ENCODE assay signal across 34 cellular contexts in genomic region chr3:172198428-172198827, GRCh38.
"Had no signal": no experiment of that assay in that cellular context is flagged by ENCODE, and none has a peak within 500 bp of the region (broad histone marks: within the 10 kb centered on the region; RNA-seq: fewer than 3 reads in every experiment).

No MANE protein-coding gene starts in this region.

- H3K4me2 ChIP-seq: KMS-11, SK-N-SH had no signal

- ATAC-seq: activated CD8-positive, alpha-beta T cell treated with anti-CD3 and anti-CD28 coated beads for 36 hours; activated T-cell treated with anti-CD3 and anti-CD28 coated beads, Interleukin-2, amount 50 U/mL, for 72 hours; activated T-helper 17 cell treated with anti-CD3 and anti-CD28 coated beads, Interleukin-2, amount 50 U/mL, for 72 hours; PC-3 had no signal

- H3K9me3 Mint-ChIP-seq: activated CD4-positive, alpha-beta T cell treated with anti-CD3 and anti-CD28 coated beads, Interleukin-2, amount 10 ng/mL, durations not matched to agents 24 days and 14 days; activated T-helper 17 cell treated with anti-CD3 and anti-CD28 coated beads, Interleukin-2, amount 50 U/mL, for 72 hours; T-helper 1 cell treated with Interleukin-12 subunit alpha and Interleukin-12 subunit beta and Interleukin-4 antibody, amounts not matched to agents 30 μg/mL and 1 μg/mL, for 36 hours had no signal

- H3K27me3 ChIP-seq: ascending aorta, cardiac muscle cell, Peyer's patch, SJSA1 had no signal

- H3K4me1 ChIP-seq: Peyer's patch had no signal

- H3K36me3 ChIP-seq: ascending aorta, cardiac muscle cell, Peyer's patch had no signal

- DNase-seq: activated CD4-positive, alpha-beta T cell treated with anti-CD3 and anti-CD28 coated beads, Interleukin-2, amount 10 ng/mL, durations not matched to agents 24 days and 14 days; activated CD4-positive, alpha-beta T cell treated with anti-CD3 and anti-CD28 coated beads, Interleukin-2, amount 50 U/mL, for 4 hours; activated CD8-positive, alpha-beta T cell treated with anti-CD3 and anti-CD28 coated beads for 36 hours; activated effector memory CD4-positive, alpha-beta T cell treated with anti-CD3 and anti-CD28 coated beads, Interleukin-2, amount 50 U/mL, for 16 hours; activated naive CD4-positive, alpha-beta T cell; activated naive CD4-positive, alpha-beta T cell treated with anti-CD3 and anti-CD28 coated beads, Interleukin-2, amount 50 U/mL, for 16 hours; activated naive CD8-positive, alpha-beta T cell treated with anti-CD3 and anti-CD28 coated beads for 36 hours; activated T-cell treated with anti-CD3 and anti-CD28 coated beads, Interleukin-2, amount 50 U/mL, for 1 hour; activated T-cell treated with anti-CD3 and anti-CD28 coated beads, Interleukin-2, amount 50 U/mL, for 72 hours; amniotic stem cell; MM.1S; MV-4-11; NCI-H1092; NCI-H1436 treated with DMSO at 0.1 percent for 48 hours; NCI-H1694 treated with DMSO at 0.1 percent for 48 hours; NCI-H2029; NCI-H2107; NCI-H2171; NCI-H510A; NCI-H526; NCI-H748 treated with DMSO at 0.1 percent for 48 hours; NK-92 treated with Interleukin-12 subunit alpha and Interleukin-12 subunit beta, amount 100 ng/mL, for 24 hours; PC-3; Peyer's patch; RPMI8226; SHP77 treated with DMSO at 0.1 percent for 48 hours; SK-N-SH had no signal

- H3K4me3 Mint-ChIP-seq: activated CD4-positive, alpha-beta T cell treated with anti-CD3 and anti-CD28 coated beads, Interleukin-2, amount 10 ng/mL, durations not matched to agents 24 days and 14 days; activated CD8-positive, alpha-beta T cell treated with anti-CD3 and anti-CD28 coated beads for 36 hours; activated naive CD8-positive, alpha-beta T cell treated with anti-CD3 and anti-CD28 coated beads for 36 hours; activated T-cell treated with anti-CD3 and anti-CD28 coated beads, Interleukin-2, amount 50 U/mL, for 72 hours; activated T-helper 17 cell treated with anti-CD3 and anti-CD28 coated beads, Interleukin-2, amount 50 U/mL, for 72 hours; T-helper 1 cell treated with Interleukin-12 subunit alpha and Interleukin-12 subunit beta and Interleukin-4 antibody, amounts not matched to agents 30 μg/mL and 1 μg/mL, for 36 hours; T-helper 2 cell treated with Interferon-gamma antibody and Interleukin-4, amounts not matched to agents 5 μg/mL and 100 μg/mL, for 36 hours had no signal

- H3K27me3 Mint-ChIP-seq: activated CD4-positive, alpha-beta T cell treated with anti-CD3 and anti-CD28 coated beads, Interleukin-2, amount 10 ng/mL, durations not matched to agents 24 days and 14 days; activated CD8-positive, alpha-beta T cell treated with anti-CD3 and anti-CD28 coated beads for 36 hours; activated naive CD8-positive, alpha-beta T cell treated with anti-CD3 and anti-CD28 coated beads for 36 hours; activated T-helper 17 cell treated with anti-CD3 and anti-CD28 coated beads, Interleukin-2, amount 50 U/mL, for 72 hours had no signal

- H3K27ac Mint-ChIP-seq: activated CD4-positive, alpha-beta T cell treated with anti-CD3 and anti-CD28 coated beads, Interleukin-2, amount 10 ng/mL, durations not matched to agents 24 days and 14 days; activated CD8-positive, alpha-beta T cell treated with anti-CD3 and anti-CD28 coated beads for 36 hours; activated naive CD8-positive, alpha-beta T cell treated with anti-CD3 and anti-CD28 coated beads for 36 hours; activated T-cell treated with anti-CD3 and anti-CD28 coated beads, Interleukin-2, amount 50 U/mL, for 72 hours; activated T-helper 17 cell treated with anti-CD3 and anti-CD28 coated beads, Interleukin-2, amount 50 U/mL, for 72 hours; T-helper 1 cell treated with Interleukin-12 subunit alpha and Interleukin-12 subunit beta and Interleukin-4 antibody, amounts not matched to agents 30 μg/mL and 1 μg/mL, for 36 hours; T-helper 2 cell treated with Interferon-gamma antibody and Interleukin-4, amounts not matched to agents 5 μg/mL and 100 μg/mL, for 36 hours had no signal

- H3K27ac ChIP-seq: ascending aorta, cardiac muscle cell, KMS-11, Peyer's patch, SJSA1 had no signal

- H3K4me3 ChIP-seq: ascending aorta, cardiac muscle cell, Peyer's patch, SJSA1 had no signal

- H3K9ac ChIP-seq: KMS-11, SK-N-SH had no signal

- H3K9me3 ChIP-seq: ascending aorta, Peyer's patch, SK-N-SH had no signal
